23 cellular contexts compared by ENCODE assay signal in the genomic region with DNA sequence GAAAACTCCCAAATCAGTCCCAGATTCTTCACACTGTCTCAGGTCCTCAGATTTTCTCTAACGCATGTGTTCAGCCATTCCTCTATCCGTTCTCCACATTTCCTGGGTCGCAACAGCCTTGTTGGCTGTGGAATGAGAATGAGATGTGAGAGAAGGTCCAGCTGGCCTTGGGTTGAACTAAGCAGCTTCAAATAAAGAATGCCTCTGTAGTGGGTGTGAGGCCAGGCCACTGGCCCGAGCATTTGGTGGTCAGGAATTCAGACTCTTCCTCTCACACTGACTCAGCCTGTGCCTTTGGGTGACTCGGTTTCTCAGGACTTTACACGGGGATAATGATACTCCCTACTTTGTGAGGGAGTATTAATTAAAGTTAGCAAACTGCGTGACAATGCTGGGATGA.
A peak's percentile ranks its signal among the peaks of the same experiment; 100 is the strongest.
DNase-seq lines count a peak whose midpoint lies in the region; ATAC-seq and TF ChIP-seq lines count a peak whose summit lies in the region.
"Had no signal": no experiment of that assay in that cellular context is flagged by ENCODE, and none has a peak within 500 bp of the region (broad histone marks: within the 10 kb centered on the region; RNA-seq: fewer than 3 reads in every experiment).

No MANE protein-coding gene starts in this region.

- TF ChIP-seq CTCF in right atrium auricular region (IDR thresholded peaks at IDR 0.05) (no peak), fibroblast of mammary gland (conservative IDR thresholded peaks at IDR 0.05; ENCODE audit: control insufficient read depth, insufficient read depth, low read depth, low read length) (no peak), lower lobe of right lung (IDR thresholded peaks at IDR 0.05) (no peak), OCI-LY7 (conservative IDR thresholded peaks at IDR 0.05; ENCODE audit: low read length) (no peak)

- H3K79me2 ChIP-seq in OCI-LY7 (ENCODE audit: insufficient read depth, low read depth, low read length) = no peaks in the 10 kb centered on the region

- no peak overlapping the region for H3K27ac ChIP-seq in right atrium auricular region
- no peak overlapping the region for H3K27ac ChIP-seq in lower lobe of right lung
- H3K27ac ChIP-seq in OCI-LY7 (ENCODE audit: low read depth, low read length, poor library complexity, severe bottlenecking) = no peak overlapping the region
- H3K27ac ChIP-seq: HL-60, WERI-Rb-1 had no signal

- intact Hi-C loops in Right ventricle myocardium superior (cut with DNase I) = no loop called here
- intact Hi-C loops in lower lobe of right lung (cut with DNase I) = no loop called here
- intact Hi-C loops in OCI-LY7 (cut with micrococcal nuclease; ENCODE audit: unreplicated experiment) = no loop called here

- DNase-seq in Right ventricle myocardium superior = no peak
- no peak for DNase-seq in right atrium auricular region (ENCODE audit: low spot score)
- DNase-seq in fibroblast of mammary gland (ENCODE audit: low read depth) = peak; percentile 65
- DNase-seq in lower lobe of right lung = no peak
- no peak for DNase-seq in NCI-H524 (lab: John Stamatoyannopoulos, UW)
- no peak for DNase-seq in OCI-LY7 (ENCODE audit: low spot score)
- DNase-seq: activated CD4-positive, alpha-beta T cell treated with anti-CD3 and anti-CD28 coated beads, Interleukin-2, amount 50 U/mL, for 4 hours; activated naive CD4-positive, alpha-beta T cell; C1 segment of cervical spinal cord; mammary epithelial cell; MG63; NCI-H1436 treated with DMSO at 0.1 percent for 48 hours; NCI-H82; PC-3; small intestine; stimulated activated CD4-positive, alpha-beta T cell treated with anti-CD3 and anti-CD28 coated beads, Interleukin-2, amount 100 ng/mL, for 48 hours; stomach; T-helper 2 cell; WERI-Rb-1 had no signal

- H3K4me2 ChIP-seq in OCI-LY7 (ENCODE audit: low read length) = no peak overlapping the region

- BruUV-seq in OCI-LY7 (replicated peaks; lab: Mats Ljungman, UMichigan) = no TSS peak

- POLR2A ChIA-PET in OCI-LY7 (lab: Charles Lee) = no interaction called here

- no peaks in the 10 kb centered on the region for H4K20me1 ChIP-seq in OCI-LY7 (ENCODE audit: insufficient read depth, low read length)

- H3K9me3 ChIP-seq in right atrium auricular region = no peaks in the 10 kb centered on the region
- H3K9me3 ChIP-seq in lower lobe of right lung = no peaks in the 10 kb centered on the region
- H3K9me3 ChIP-seq in OCI-LY7 (ENCODE audit: low read length) = no peaks in the 10 kb centered on the region
- H3K9me3 ChIP-seq: MG63, stomach had no signal

- ATAC-seq in Right ventricle myocardium superior (ENCODE audit: poor library complexity) = peak; percentile 76
- peak; percentile 18 to 49 for ATAC-seq in lower lobe of right lung
- ATAC-seq in GM21786 (IDR thresholded peaks at IDR 0.05; ENCODE audit: unreplicated experiment) = no peak
- ATAC-seq in GM19023 (IDR thresholded peaks at IDR 0.05; ENCODE audit: unreplicated experiment) = no peak
- ATAC-seq: natural killer cell treated with Interleukin-12 subunit alpha and Interleukin-12 subunit beta and Interleukin-15 and Interleukin-18, amount 100 ng/mL, for 72 hours; PC-3 had no signal

- no peak overlapping the region for H3K4me3 ChIP-seq in right atrium auricular region
- H3K4me3 ChIP-seq in fibroblast of mammary gland (ENCODE audit: control insufficient read depth, low read depth, low read length) = no peak overlapping the region
- no peak overlapping the region for H3K4me3 ChIP-seq in lower lobe of right lung
- no peak overlapping the region for H3K4me3 ChIP-seq in OCI-LY7 (ENCODE audit: low read depth, low read length, poor library complexity, severe bottlenecking)
- H3K4me3 ChIP-seq: MG63, stomach had no signal

- H3K9me2 ChIP-seq in OCI-LY7 (ENCODE audit: insufficient read depth, low read length) = no peaks in the 10 kb centered on the region

- no peaks in the 10 kb centered on the region for H3K27me3 ChIP-seq in right atrium auricular region
- H3K27me3 ChIP-seq in lower lobe of right lung (ENCODE audit: low read depth) = no peaks in the 10 kb centered on the region
- H3K27me3 ChIP-seq: MG63, stomach had no signal

- CTCF ChIA-PET in OCI-LY7 (lab: Charles Lee; ENCODE audit: unreplicated experiment) = no interaction called here

- no peak overlapping the region for H2AFZ ChIP-seq in OCI-LY7 (ENCODE audit: low read length)

- H3K36me3 ChIP-seq in right atrium auricular region = no peaks in the 10 kb centered on the region
- H3K36me3 ChIP-seq in lower lobe of right lung = no peaks in the 10 kb centered on the region
- no peaks in the 10 kb centered on the region for H3K36me3 ChIP-seq in OCI-LY7 (ENCODE audit: insufficient read depth, low read length)
- H3K36me3 ChIP-seq: MG63, stomach, WERI-Rb-1 had no signal

- H3K4me1 ChIP-seq in right atrium auricular region = no peaks in the 10 kb centered on the region
- no peaks in the 10 kb centered on the region for H3K4me1 ChIP-seq in lower lobe of right lung
- H3K4me1 ChIP-seq in OCI-LY7 (ENCODE audit: insufficient read depth, low read length, poor library complexity, severe bottlenecking) = no peaks in the 10 kb centered on the region

Comparison
In these comparisons a context has a peak if more than half of its experiments do, and no peak if none do; other contexts are left out.
1. ATAC-seq: peak in Right ventricle myocardium superior (single experiment) and lower lobe of right lung (2 of 2); none in GM21786 (single experiment) and GM19023 (single experiment).